8 cellular contexts compared by ENCODE assay signal in the genomic region with DNA sequence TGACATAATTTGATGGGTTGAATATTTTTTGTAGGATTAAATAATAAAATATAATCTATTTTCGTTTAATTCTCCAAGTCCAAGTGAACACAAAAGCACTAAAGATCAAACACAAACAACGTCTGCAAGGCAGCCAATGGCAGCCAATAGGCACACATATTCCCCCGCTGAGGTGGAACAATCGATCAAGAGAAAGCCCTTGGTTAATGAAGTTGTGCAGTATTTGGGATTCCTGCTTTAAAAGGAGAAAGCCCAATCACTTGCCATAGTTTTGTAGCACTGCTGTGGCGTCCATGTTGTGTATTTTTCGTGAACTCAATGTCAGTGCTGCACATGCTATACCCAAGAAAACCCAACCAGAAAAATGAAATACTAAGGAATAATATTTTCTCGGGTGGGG. TPM values are rescaled to one million over a fixed set of nuclear protein-coding genes. Genes with fewer than 3 reads are reported as not detected.
DNase-seq lines count a peak whose midpoint lies in the region; ATAC-seq, FAIRE-seq and TF ChIP-seq lines count a peak whose summit lies in the region.

No MANE protein-coding gene starts in this region.

- H3K36me3 ChIP-seq in HepG2 (replicated peaks in 1 of 2; ENCODE audit: control insufficient read depth in 1 of 2, insufficient read depth in 2 of 2, low read length in 2 of 2) (no peaks in the 10 kb centered on the region), right lobe of liver (no peaks in the 10 kb centered on the region), aorta (ENCODE audit: control insufficient read depth in 1 of 2, insufficient read depth in 2 of 2, low read length in 1 of 2) (no peaks in the 10 kb centered on the region)

- H3K27me3 ChIP-seq in HepG2 (ENCODE audit: control insufficient read depth in 1 of 2, insufficient read depth in 2 of 2, low read length in 2 of 2) (peaks cover 0 to 4% of the 10 kb centered on the region in 2 experiments; a peak in 1 of 5 replicates), right lobe of liver (no peaks in the 10 kb centered on the region), aorta (ENCODE audit: control insufficient read depth in 1 of 2, insufficient read depth in 2 of 2, low read length in 1 of 2) (no peaks in the 10 kb centered on the region)

- H4K20me1 ChIP-seq in HepG2 (ENCODE audit: insufficient read depth, low read length) = no peaks in the 10 kb centered on the region

- no peak for TF ChIP-seq EP300 in HepG2 (IDR thresholded peaks at IDR 0.05; ENCODE audit: low read depth in 2 of 2, low read length in 2 of 2)
- no peak for TF ChIP-seq EP300 in HepG2 (CRISPR knock-in tag; IDR thresholded peaks at IDR 0.05; ENCODE audit: borderline replicate concordance)

- intact Hi-C loops in HepG2 (cut with micrococcal nuclease; ENCODE audit: unreplicated experiment) (loop anchor here (2.0 kb wide), 1 partner anchor 73 kb away; a partner anchor contains a TSS), right lobe of liver (cut with DNase I) (loop anchor here in 1 of 2 donors (10.0 kb wide), 2 partner anchors 69 to 199 kb away; a partner anchor contains a TSS), aorta (cut with DNase I) (loop anchor here in 1 of 2 donors (5.0 kb wide), 1 partner anchor 56 kb away; no protein-coding TSS in a partner anchor)

- H3K27me3 Mint-ChIP-seq in T-helper 17 cell (no peaks in the 10 kb centered on the region), immature natural killer cell (ENCODE audit: low read depth in 3 of 3) (peaks cover 2 to 4% (median 3%) of the 10 kb centered on the region in 3 donors)

- H3K9ac ChIP-seq in HepG2 (ENCODE audit: insufficient read depth, low read depth, low read length) = peak overlapping the region; percentile 81; the same call in 1 of the 2 replicates

- H3K4me1 Mint-ChIP-seq in T-helper 17 cell (peaks cover 43% of the 10 kb centered on the region), immature natural killer cell (peaks cover 70 to 76% of the 10 kb centered on the region in 2 donors)

- BruUV-seq in HepG2 (replicated peaks; lab: Mats Ljungman, UMichigan) = TSS peak; percentile 73

- CTCF ChIA-PET in HepG2 (lab: Yijun Ruan, JAX; ENCODE audit: low intra/inter-chr PET ratio, low total read pairs) = no interaction called here

- H3K4me3 ChIP-seq in HepG2 (replicated peaks in 1 of 3; ENCODE audit: insufficient read depth in 1 of 3, low read depth in 2 of 3, low read length in 3 of 3) (peak overlapping the region in 2 of 3 experiments; percentile 79 to 88; a peak in 3 of 6 replicates), right lobe of liver (peak overlapping the region in 1 of 3 donors; percentile 80), aorta (ENCODE audit: low read length in 2 of 2) (peak overlapping the region; percentile 73 to 79)

- no peak overlapping the region for H3K27ac ChIP-seq in HepG2 (ENCODE audit: extremely low read length, insufficient read depth, low read length)
- H3K27ac ChIP-seq in right lobe of liver = peak overlapping the region in 1 of 3 donors; percentile 86
- no peak overlapping the region for H3K27ac ChIP-seq in aorta (ENCODE audit: low read depth in 1 of 2, low read length in 2 of 2)

- no peak for DNase-seq in HepG2 (ENCODE audit: low spot score)
- no peak for DNase-seq in right lobe of liver
- no peak for DNase-seq in T-helper 17 cell
- DNase-seq in immature natural killer cell = no peak
- no peak for DNase-seq in aorta
- DNase-seq in H54 (ENCODE audit: insufficient read length, low spot score) = no peak
- no peak for DNase-seq in LoVo (ENCODE audit: low spot score)

- H3K9me3 ChIP-seq in HepG2 (ENCODE audit: low read length) = no peaks in the 10 kb centered on the region
- no peaks in the 10 kb centered on the region for H3K9me3 ChIP-seq in right lobe of liver
- no peaks in the 10 kb centered on the region for H3K9me3 ChIP-seq in T-helper 17 cell (ENCODE audit: control insufficient read depth, low read length, poor library complexity, severe bottlenecking)
- no peaks in the 10 kb centered on the region for H3K9me3 ChIP-seq in aorta (ENCODE audit: control insufficient read depth, low read length)

- H3K4me1 ChIP-seq in HepG2 (ENCODE audit: insufficient read depth, low read length) (peaks cover 24% of the 10 kb centered on the region), right lobe of liver (peaks cover 0 to 21% (median 2%) of the 10 kb centered on the region in 4 donors), aorta (ENCODE audit: control insufficient read depth in 1 of 2, insufficient read depth in 2 of 2, low read length in 2 of 2) (peaks cover 0 to 2% of the 10 kb centered on the region in 2 donors)

- H3K4me2 ChIP-seq in HepG2 (ENCODE audit: low read depth, low read length) = peak overlapping the region; percentile 92

- no peak overlapping the region for H2AFZ ChIP-seq in HepG2 (ENCODE audit: low read length)

- in situ Hi-C loops in HepG2 (cut with HindIII; ENCODE audit: extremely low pct_ligation_motif_present, low pct_unique_long_range_greater_than_20kb) = no loop called here

- no peak for TF ChIP-seq CTCF in HepG2 (CRISPR knock-in tag; IDR thresholded peaks at IDR 0.05)
- TF ChIP-seq CTCF in right lobe of liver (IDR thresholded peaks at IDR 0.05) = no peak

- H3K36me3 Mint-ChIP-seq in T-helper 17 cell (ENCODE audit: low read depth) (no peaks in the 10 kb centered on the region), immature natural killer cell (peaks cover 2 to 7% (median 3%) of the 10 kb centered on the region in 3 donors)

- H3K4me3 Mint-ChIP-seq in T-helper 17 cell = no peak overlapping the region
- H3K4me3 Mint-ChIP-seq in immature natural killer cell = peak overlapping the region; percentile 99 to 100 (median 99)

- no peak for TF ChIP-seq POLR2A in HepG2 (IDR thresholded peaks at IDR 0.05; ENCODE audit: insufficient read depth in 1 of 2, low read depth in 2 of 2, low read length in 2 of 2)
- no peak for TF ChIP-seq POLR2A in right lobe of liver (IDR thresholded peaks at IDR 0.05)
- no peak for TF ChIP-seq POLR2A in H54 (IDR thresholded peaks at IDR 0.05; ENCODE audit: low read depth, low read length)

- 67% methylated on average over 7 of the region's 7 CpGs for WGBS in HepG2 (ENCODE audit: low lambda C conversion rate)
- 46% methylated on average over 7 of the region's 7 CpGs for WGBS in right lobe of liver (ENCODE audit: insufficient coverage, low coverage, low lambda C conversion rate, missing lambda C conversion rate)
- WGBS in aorta, 2 donors = 84% methylated on average over 7 of the region's 7 CpGs

- H3K79me2 ChIP-seq in HepG2 (ENCODE audit: insufficient read depth, low read length) = no peaks in the 10 kb centered on the region

- H3K9me3 Mint-ChIP-seq in immature natural killer cell = no peaks in the 10 kb centered on the region

- POLR2A ChIA-PET in HepG2 (lab: Yijun Ruan, JAX) = interaction anchor here (2.0 kb wide), 1 partner anchor 199 kb away, joined by 4 read pairs; no protein-coding TSS in a partner anchor

- FAIRE-seq in HepG2 (lab: Jason Lieb, UNC) (no peak), H54 (lab: Jason Lieb, UNC) (no peak)

- H3K27ac Mint-ChIP-seq in T-helper 17 cell (peak overlapping the region; percentile 98), immature natural killer cell (peak overlapping the region; percentile 96 to 99 (median 98))

- ATAC-seq in HepG2 (no peak), right lobe of liver (no peak), T-helper 17 cell (no peak), aorta (ENCODE audit: low FRiP score) (no peak), HG03095 (IDR thresholded peaks at IDR 0.05; ENCODE audit: unreplicated experiment) (no peak)

- TF ChIP-seq RAD21 in HepG2 (CRISPR knock-in tag; IDR thresholded peaks at IDR 0.05) = no peak

TF ChIP-seq in HepG2, 621 proteins besides CTCF, POLR2A, EP300 and RAD21 (continues in another document):
- TF ChIP-seq TEAD2 (CRISPR knock-in tag; IDR thresholded peaks at IDR 0.05) (no peak), ZFAT (CRISPR knock-in tag; conservative IDR thresholded peaks at IDR 0.05) (no peak)

RNA-seq across cellular contexts. Expression of a gene that starts 1.5 kb away (rescaled TPM):
- total RNA-seq in HepG2 (2016; rRNA removed; fragmentation: Illumina TruSeq; extraction: Trizol) (25.2 and 44.4 TPM in 2 replicates), right lobe of liver (100 to 1,000 TPM in 4 of 6 experiments, 10 to 100 TPM in 2; 65.0 to 153 (median 116) TPM), T-helper 17 cell (10 to 100 TPM; 44.8 to 48.0 TPM), aorta (10 to 100 TPM; 68.2 to 75.3 TPM)
- total RNA-seq in HepG2 (2016; cell fraction: cytosol; rRNA removed; fragmentation: Illumina TruSeq; extraction: Trizol; ENCODE audit: low read depth) = 7.9 and 8.6 TPM in 2 replicates
- 26.3 and 40.3 TPM in 2 replicates for total RNA-seq in HepG2 (2016; cell fraction: insoluble cytoplasmic fraction; rRNA removed; fragmentation: Illumina TruSeq; extraction: Trizol)
- total RNA-seq in HepG2 (2016; cell fraction: membrane; rRNA removed; fragmentation: Illumina TruSeq; extraction: Trizol) = 9.4 and 10.7 TPM in 2 replicates
- total RNA-seq in HepG2 (2016; cell fraction: nucleus; rRNA removed; fragmentation: Illumina TruSeq; extraction: Trizol) = 30.8 and 35.0 TPM in 2 replicates
- polyA plus RNA-seq in HepG2 (2011; rRNA removed) (17.0 and 20.8 TPM in 2 replicates), immature natural killer cell (100 to 1,000 TPM; 415 to 674 (median 485) TPM), aorta (10 to 100 TPM; 67.7 to 68.3 TPM)
- 19.3 and 24.1 TPM in 2 replicates for polyA plus RNA-seq in HepG2 (2011; cell fraction: cytosol; rRNA removed)
- polyA plus RNA-seq in HepG2 (2011; cell fraction: nucleus; rRNA removed) = 9.2 and 12.0 TPM in 2 replicates
- polyA plus RNA-seq in HepG2 (2012) = 23.8 and 32.5 TPM in 2 replicates
- 6.4 and 6.9 TPM in 2 replicates for polyA plus RNA-seq in HepG2 (2016; cell fraction: cytosol; fragmentation: Illumina TruSeq; extraction: Trizol; ENCODE audit: low read depth)
- polyA plus RNA-seq in HepG2 (2016; cell fraction: insoluble cytoplasmic fraction; fragmentation: Illumina TruSeq; extraction: Trizol; ENCODE audit: low read depth) = 21.8 and 23.9 TPM in 2 replicates
- 8.3 and 8.6 TPM in 2 replicates for polyA plus RNA-seq in HepG2 (2016; cell fraction: membrane; fragmentation: Illumina TruSeq; extraction: Trizol; ENCODE audit: low read depth)
- 38.7 and 45.9 TPM in 2 replicates for polyA plus RNA-seq in HepG2 (2016; cell fraction: nucleus; fragmentation: Illumina TruSeq; extraction: Trizol; ENCODE audit: insufficient read depth, low read depth)
- 9.0 and 23.9 TPM in 2 replicates for polyA minus RNA-seq in HepG2 (2011; rRNA and poly(A)+ RNA removed; ENCODE audit: low replicate concordance)
- polyA minus RNA-seq in HepG2 (2011; cell fraction: cytosol; rRNA and poly(A)+ RNA removed) = 15.3 and 15.4 TPM in 2 replicates
- polyA minus RNA-seq in HepG2 (2011; cell fraction: nucleus; rRNA and poly(A)+ RNA removed) = 11.6 and 15.4 TPM in 2 replicates
